ENCODE assay signal across 20 cellular contexts in genomic region chr20:53666144-53666543, GRCh38.
"Had no signal": no experiment of that assay in that cellular context is flagged by ENCODE, and none has a peak within 500 bp of the region (broad histone marks: within the 10 kb centered on the region; RNA-seq: fewer than 3 reads in every experiment).

No MANE protein-coding gene starts in this region.

- H3K27ac Mint-ChIP-seq: memory B cell; mesothelial cell of epicardium; natural killer cell treated with Interleukin-12 subunit alpha and Interleukin-12 subunit beta and Interleukin-15 and Interleukin-18, amount 100 ng/mL, for 72 hours; progenitor cell of endocrine pancreas had no signal

- H3K27me3 Mint-ChIP-seq: memory B cell; natural killer cell treated with Interleukin-12 subunit alpha and Interleukin-12 subunit beta and Interleukin-15 and Interleukin-18, amount 100 ng/mL, for 72 hours; progenitor cell of endocrine pancreas had no signal

- H3K9me3 ChIP-seq: esophagus muscularis mucosa, gastroesophageal sphincter, left ventricle myocardium inferior, lower lobe of right lung, pancreas, tibial nerve had no signal

- FAIRE-seq: endometrium, keratinocyte, pancreas had no signal

- H3K9ac ChIP-seq: neural progenitor cell had no signal

- H3K4me3 ChIP-seq: esophagus muscularis mucosa, gastroesophageal sphincter, left ventricle myocardium inferior, lower lobe of right lung, neural progenitor cell, pancreas, smooth muscle cell, tibial nerve had no signal

- H3K27me3 ChIP-seq: esophagus muscularis mucosa, gastroesophageal sphincter, neural progenitor cell, pancreas, tibial nerve had no signal

- H3K36me3 Mint-ChIP-seq: memory B cell; mesothelial cell of epicardium; natural killer cell treated with Interleukin-12 subunit alpha and Interleukin-12 subunit beta and Interleukin-15 and Interleukin-18, amount 100 ng/mL, for 72 hours; neural progenitor cell had no signal

- H3K36me3 ChIP-seq: esophagus muscularis mucosa, gastroesophageal sphincter, left ventricle myocardium inferior, lower lobe of right lung, neural progenitor cell, pancreas, tibial nerve had no signal

- DNase-seq: effector memory CD4-positive, alpha-beta T cell; glutamatergic neuron; left ventricle myocardium inferior; lower lobe of right lung; occipital lobe; pancreas; right cardiac atrium; stimulated activated CD4-positive, alpha-beta T cell treated with anti-CD3 and anti-CD28 coated beads, Interleukin-2, amount 100 ng/mL, for 48 hours; stimulated activated naive CD8-positive, alpha-beta T cell treated with anti-CD3 and anti-CD28 coated beads, Interleukin-15, Interleukin-2, amounts not matched to agents 100 U/mL and 50 U/mL, for 24 hours had no signal

- H3K27ac ChIP-seq: esophagus muscularis mucosa, gastroesophageal sphincter, left ventricle myocardium inferior, lower lobe of right lung, neural progenitor cell, pancreas, tibial nerve had no signal

- H2AFZ ChIP-seq: neural progenitor cell had no signal

- ATAC-seq: gastroesophageal sphincter; lower lobe of right lung; natural killer cell treated with Interleukin-12 subunit alpha and Interleukin-12 subunit beta and Interleukin-15 and Interleukin-18, amount 100 ng/mL, for 72 hours; pancreas; right cardiac atrium; stimulated activated naive CD8-positive, alpha-beta T cell treated with anti-CD3 and anti-CD28 coated beads, Interleukin-15, Interleukin-2, amounts not matched to agents 100 U/mL and 50 U/mL, for 24 hours had no signal

- H3K4me3 Mint-ChIP-seq: memory B cell; mesothelial cell of epicardium; natural killer cell treated with Interleukin-12 subunit alpha and Interleukin-12 subunit beta and Interleukin-15 and Interleukin-18, amount 100 ng/mL, for 72 hours; neural progenitor cell had no signal

- H3K4me2 ChIP-seq: neural progenitor cell, smooth muscle cell had no signal

- H3K9me3 Mint-ChIP-seq: memory B cell; mesothelial cell of epicardium; natural killer cell treated with Interleukin-12 subunit alpha and Interleukin-12 subunit beta and Interleukin-15 and Interleukin-18, amount 100 ng/mL, for 72 hours had no signal
